ENCODE assay signal across 14 cellular contexts in genomic region chr16:50861451-50861850, GRCh38.
DNase-seq lines count a peak whose midpoint lies in the region; ATAC-seq and TF ChIP-seq lines count a peak whose summit lies in the region.
"Had no signal": no experiment of that assay in that cellular context is flagged by ENCODE, and none has a peak within 500 bp of the region (broad histone marks: within the 10 kb centered on the region; RNA-seq: fewer than 3 reads in every experiment).

No MANE protein-coding gene starts in this region.

- ATAC-seq in foreskin keratinocyte (no peak), gastrocnemius medialis (no peak), gastroesophageal sphincter (no peak)

- H3K27me3 ChIP-seq in mammary epithelial cell (ENCODE audit: insufficient read depth, low read length), result no peaks in the 10 kb centered on the region
- no peaks in the 10 kb centered on the region for H3K27me3 ChIP-seq in breast epithelium
- H3K27me3 ChIP-seq in SJSA1 (replicated peaks), result no peaks in the 10 kb centered on the region
- no peaks in the 10 kb centered on the region for H3K27me3 ChIP-seq in foreskin keratinocyte
- H3K27me3 ChIP-seq in gastrocnemius medialis, result no peaks in the 10 kb centered on the region
- H3K27me3 ChIP-seq in gastroesophageal sphincter, result no peaks in the 10 kb centered on the region

- H3K27ac ChIP-seq in mammary epithelial cell (ENCODE audit: insufficient read depth, low read depth, low read length), result peak overlapping the region; percentile 50
- no peak overlapping the region for H3K27ac ChIP-seq in breast epithelium
- H3K27ac ChIP-seq in SJSA1, result peak overlapping the region; percentile 35
- H3K27ac ChIP-seq in foreskin keratinocyte, result peak overlapping the region; percentile 5
- H3K27ac ChIP-seq in gastrocnemius medialis, result no peak overlapping the region
- no peak overlapping the region for H3K27ac ChIP-seq in gastroesophageal sphincter

- H3K9me3 ChIP-seq in mammary epithelial cell (replicated peaks; ENCODE audit: insufficient read depth, low read length), result peaks cover 2% of the 10 kb centered on the region
- H3K9me3 ChIP-seq in breast epithelium, result peaks cover 0 to 4% of the 10 kb centered on the region in 2 donors
- no peaks in the 10 kb centered on the region for H3K9me3 ChIP-seq in SJSA1 (replicated peaks)
- H3K9me3 ChIP-seq in gastrocnemius medialis, result no peaks in the 10 kb centered on the region
- H3K9me3 ChIP-seq in gastroesophageal sphincter, result peaks cover 0 to 7% (median 0%) of the 10 kb centered on the region in 3 donors

- no peak for TF ChIP-seq EP300 in gastroesophageal sphincter (IDR thresholded peaks at IDR 0.05)

- H3K9me3 Mint-ChIP-seq in endothelial cell (ENCODE audit: unreplicated experiment), result no peaks in the 10 kb centered on the region
- H3K9me3 Mint-ChIP-seq: CD4-positive, alpha-beta T cell had no signal

- no peak overlapping the region for H3K9ac ChIP-seq in mammary epithelial cell (ENCODE audit: insufficient read depth, low read length)

- H3K4me3 ChIP-seq in mammary epithelial cell (replicated peaks in 1 of 3; ENCODE audit: insufficient read depth in 1 of 3, low read depth in 2 of 3, low read length in 3 of 3) (no peak overlapping the region), breast epithelium (no peak overlapping the region), SJSA1 (no peak overlapping the region), gastrocnemius medialis (no peak overlapping the region), gastroesophageal sphincter (no peak overlapping the region)

- no peaks in the 10 kb centered on the region for H3K36me3 Mint-ChIP-seq in endothelial cell (ENCODE audit: low read depth, unreplicated experiment)

- BruUV-seq in mammary epithelial cell (replicated peaks; lab: Mats Ljungman, UMichigan), result no TSS peak

- dilution Hi-C loops in mammary epithelial cell (cut with HindIII; ENCODE audit: low sequenced_read_pairs), result no loop called here

- no peaks in the 10 kb centered on the region for H3K79me2 ChIP-seq in mammary epithelial cell (ENCODE audit: insufficient read depth, low read length)

- no peak for TF ChIP-seq POLR2A in breast epithelium (IDR thresholded peaks at IDR 0.05)
- TF ChIP-seq POLR2A in gastrocnemius medialis (IDR thresholded peaks at IDR 0.05), result no peak
- TF ChIP-seq POLR2A in gastroesophageal sphincter (IDR thresholded peaks at IDR 0.05), result no peak

- in situ Hi-C loops in mammary epithelial cell (cut with MboI; ENCODE audit: low sequenced_read_pairs in 2 of 2), result no loop called here
- in situ Hi-C loops in gastrocnemius medialis (cut with MboI; ENCODE audit: low sequenced_read_pairs in 4 of 4), result no loop called here

- no peak for TF ChIP-seq CTCF in mammary epithelial cell (conservative IDR thresholded peaks at IDR 0.05 in 1 of 2, IDR thresholded peaks at IDR 0.05 in 1 of 2; ENCODE audit: extremely low read depth in 1 of 2, insufficient read depth in 1 of 2, low read depth in 1 of 2, low read length in 2 of 2)
- TF ChIP-seq CTCF in breast epithelium (IDR thresholded peaks at IDR 0.05), result no peak
- TF ChIP-seq CTCF in foreskin keratinocyte (conservative IDR thresholded peaks at IDR 0.05), result no peak
- TF ChIP-seq CTCF in endothelial cell (IDR thresholded peaks at IDR 0.05; ENCODE audit: unreplicated experiment), result no peak
- TF ChIP-seq CTCF in gastrocnemius medialis (IDR thresholded peaks at IDR 0.05 in 4 of 5, conservative IDR thresholded peaks at IDR 0.05 in 1 of 5), result no peak
- TF ChIP-seq CTCF in gastroesophageal sphincter (IDR thresholded peaks at IDR 0.05), result no peak

- H3K4me1 ChIP-seq in mammary epithelial cell (ENCODE audit: insufficient read depth, low read length) (peaks cover 24% of the 10 kb centered on the region), breast epithelium (no peaks in the 10 kb centered on the region), SJSA1 (replicated peaks) (peaks cover 17% of the 10 kb centered on the region), foreskin keratinocyte (peaks cover 8% of the 10 kb centered on the region), gastrocnemius medialis (no peaks in the 10 kb centered on the region), gastroesophageal sphincter (no peaks in the 10 kb centered on the region)

- H3K27me3 Mint-ChIP-seq in endothelial cell (ENCODE audit: unreplicated experiment), result peaks cover 4% of the 10 kb centered on the region

- WGBS in mammary epithelial cell (ENCODE audit: low coverage, missing lambda C conversion rate), result 64% methylated on average over 3 of the region's 4 CpGs
- 73 to 92% methylated on average over 3 to 4 of the region's 4 CpGs for WGBS in gastroesophageal sphincter (ENCODE audit: low coverage in 1 of 2), 2 donors

- H2AFZ ChIP-seq in mammary epithelial cell (ENCODE audit: low read depth, low read length), result no peak overlapping the region

- DNase-seq in mammary epithelial cell (no peak), breast epithelium (ENCODE audit: low spot score in 2 of 2) (no peak), SJSA1 (ENCODE audit: low read depth in 1 of 2, low spot score in 2 of 2) (no peak), foreskin keratinocyte (no peak), superior temporal gyrus (ENCODE audit: extremely low spot score) (peak; percentile 27), endothelial cell (ENCODE audit: low spot score) (no peak), gastrocnemius medialis (no peak)
- DNase-seq: CD4-positive, alpha-beta T cell; DMS79; H9; NCI-H1436; NCI-H2029 treated with DMSO at 0.1 percent for 48 hours; NCI-H510A treated with DMSO at 0.1 percent for 48 hours had no signal

- no peaks in the 10 kb centered on the region for H3K4me1 Mint-ChIP-seq in endothelial cell (ENCODE audit: unreplicated experiment)

- intact Hi-C loops in mammary epithelial cell (cut with micrococcal nuclease), result no loop called here
- intact Hi-C loops in breast epithelium (cut with DNase I; ENCODE audit: low total_unique reads), result no loop called here
- intact Hi-C loops in gastrocnemius medialis (cut with DNase I; ENCODE audit: low total_unique reads), result no loop called here

- no peaks in the 10 kb centered on the region for H4K20me1 ChIP-seq in mammary epithelial cell (ENCODE audit: insufficient read depth, low read length)

- no peak overlapping the region for H3K4me3 Mint-ChIP-seq in endothelial cell (ENCODE audit: unreplicated experiment)
- H3K4me3 Mint-ChIP-seq: CD4-positive, alpha-beta T cell; H9 had no signal

- H3K4me2 ChIP-seq in mammary epithelial cell (ENCODE audit: insufficient read depth, low read depth, low read length), result peak overlapping the region; percentile 66

- H3K27ac Mint-ChIP-seq in endothelial cell (ENCODE audit: unreplicated experiment), result no peak overlapping the region
- H3K27ac Mint-ChIP-seq: CD4-positive, alpha-beta T cell; H9 had no signal

- CTCF ChIA-PET in mammary epithelial cell (lab: Charles Lee; ENCODE audit: low non-redundant PET), result interaction anchor here (0.7 kb wide), 1 partner anchor 166 kb away, joined by 5 read pairs; no protein-coding TSS in a partner anchor

- H3K36me3 ChIP-seq in mammary epithelial cell (ENCODE audit: insufficient read depth, low read length) (no peaks in the 10 kb centered on the region), breast epithelium (no peaks in the 10 kb centered on the region), SJSA1 (no peaks in the 10 kb centered on the region), gastrocnemius medialis (no peaks in the 10 kb centered on the region), gastroesophageal sphincter (no peaks in the 10 kb centered on the region)

Comparison
In these comparisons a context has a peak if more than half of its experiments do, and no peak if none do; other contexts are left out.
1. H3K27ac ChIP-seq: peak in mammary epithelial cell (single experiment), SJSA1 (single experiment) and foreskin keratinocyte (single experiment); none in breast epithelium (0 of 2), gastrocnemius medialis (0 of 4) and gastroesophageal sphincter (0 of 4).